Comparison of ENCODE assay signal across 12 cellular contexts in the genomic region with DNA sequence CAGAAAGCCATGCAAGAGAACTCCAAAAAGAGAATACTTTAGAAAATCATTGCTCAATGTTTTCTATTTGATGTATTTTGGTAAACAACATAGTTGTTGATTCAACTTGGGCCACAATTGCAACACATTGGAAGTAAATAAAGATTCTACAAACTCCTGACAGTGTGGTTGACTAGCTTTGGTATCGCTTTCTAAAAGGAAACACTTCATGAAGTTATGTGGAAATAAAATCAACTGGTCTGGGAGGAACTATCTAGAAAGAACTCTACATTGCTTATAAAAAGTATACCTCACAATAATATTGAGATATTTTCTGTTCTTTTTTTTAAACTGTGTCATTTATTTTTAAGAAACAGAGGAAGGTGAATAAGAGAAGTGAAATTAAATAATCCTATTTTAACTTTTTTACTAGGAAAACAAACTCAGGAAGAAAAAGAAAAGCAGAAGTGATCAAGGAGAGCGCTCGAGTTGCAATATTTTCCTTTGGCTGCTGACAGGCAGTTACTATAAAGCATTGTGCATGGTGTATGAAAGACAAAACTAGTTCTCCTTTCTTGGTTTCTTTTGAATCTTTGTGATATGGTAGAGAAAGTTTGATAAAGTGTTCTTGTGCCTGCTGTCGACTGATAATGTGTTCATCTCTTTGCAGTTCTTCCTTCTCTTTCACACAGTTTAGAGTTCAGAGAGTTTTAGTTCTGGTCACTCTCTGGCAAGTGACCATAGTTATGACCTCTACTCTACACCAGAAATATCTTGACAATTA. TPM values are rescaled to one million over a fixed set of nuclear protein-coding genes. Genes with fewer than 3 reads are reported as not detected.
DNase-seq lines count a peak whose midpoint lies in the region; ATAC-seq, FAIRE-seq and TF ChIP-seq lines count a peak whose summit lies in the region.
"Had no signal": no experiment of that assay in that cellular context is flagged by ENCODE, and none has a peak within 500 bp of the region (broad histone marks: within the 10 kb centered on the region; RNA-seq: fewer than 3 reads in every experiment).

No MANE protein-coding gene starts in this region.

- TF ChIP-seq POLR2A in GM12878 (IDR thresholded peaks at IDR 0.05; ENCODE audit: low read depth, low read length) (no peak), tibial nerve (IDR thresholded peaks at IDR 0.05) (no peak)

- TF ChIP-seq CTCF in mammary epithelial cell (conservative IDR thresholded peaks at IDR 0.05 in 1 of 2, IDR thresholded peaks at IDR 0.05 in 1 of 2; ENCODE audit: extremely low read depth in 1 of 2, insufficient read depth in 1 of 2, low read depth in 1 of 2, low read length in 2 of 2) (no peak), MCF 10A (IDR thresholded peaks at IDR 0.05; ENCODE audit: unreplicated experiment) (no peak), GM12878 (IDR thresholded peaks at IDR 0.05 in 2 of 3, conservative IDR thresholded peaks at IDR 0.05 in 1 of 3; ENCODE audit: control insufficient read depth in 2 of 3, extremely low read depth in 1 of 3, insufficient read depth in 1 of 3, low read depth in 3 of 3, low read length in 3 of 3) (no peak), tibial nerve (IDR thresholded peaks at IDR 0.05) (no peak), chondrocyte (IDR thresholded peaks at IDR 0.05) (no peak)

- no peak overlapping the region for H2AFZ ChIP-seq in mammary epithelial cell (ENCODE audit: low read depth, low read length)
- no peak overlapping the region for H2AFZ ChIP-seq in GM12878 (ENCODE audit: control insufficient read depth, low read depth, low read length)

- H3K27ac Mint-ChIP-seq in MCF 10A (ENCODE audit: low read depth, unreplicated experiment) (no peak overlapping the region), chondrocyte (ENCODE audit: unreplicated experiment) (no peak overlapping the region)
- H3K27ac Mint-ChIP-seq in CD4-positive, alpha-beta memory T cell: peak overlapping the region in 1 of 7 donors; percentile 13

- no peak for TF ChIP-seq RAD21 in GM12878 (IDR thresholded peaks at IDR 0.05; ENCODE audit: insufficient read depth, low read depth, low read length)

- intact Hi-C loops in mammary epithelial cell (cut with micrococcal nuclease) (loop anchor here (2.0 kb wide), 1 partner anchor 20 kb away; no protein-coding TSS in a partner anchor), MCF 10A (cut with micrococcal nuclease) (no loop called here), GM12878 (cut with micrococcal nuclease; ENCODE audit: unreplicated experiment) (no loop called here)
- intact Hi-C loops in CD4-positive, alpha-beta memory T cell (cut with micrococcal nuclease): no loop called here

- H3K4me3 Mint-ChIP-seq in MCF 10A (ENCODE audit: unreplicated experiment): no peak overlapping the region
- peak overlapping the region in 1 of 8 donors; percentile 35 for H3K4me3 Mint-ChIP-seq in CD4-positive, alpha-beta memory T cell
- H3K4me3 Mint-ChIP-seq in chondrocyte (ENCODE audit: unreplicated experiment): no peak overlapping the region

- H3K27me3 ChIP-seq in mammary epithelial cell (ENCODE audit: insufficient read depth, low read length) (no peaks in the 10 kb centered on the region), GM12878 (replicated peaks in 1 of 2; ENCODE audit: control insufficient read depth in 2 of 2, insufficient read depth in 2 of 2, low read length in 1 of 2) (no peaks in the 10 kb centered on the region; a peak in 1 of 4 replicates), tibial nerve (no peaks in the 10 kb centered on the region)
- no peaks in the 10 kb centered on the region for H3K27me3 ChIP-seq in CD4-positive, alpha-beta memory T cell (ENCODE audit: insufficient read depth, low read length)

- H3K9ac ChIP-seq in mammary epithelial cell (ENCODE audit: insufficient read depth, low read length): no peak overlapping the region
- no peak overlapping the region for H3K9ac ChIP-seq in GM12878 (ENCODE audit: control insufficient read depth, insufficient read depth, low read length)

- H4K20me1 ChIP-seq in mammary epithelial cell (ENCODE audit: insufficient read depth, low read length) (no peaks in the 10 kb centered on the region), GM12878 (ENCODE audit: control insufficient read depth, insufficient read depth) (no peaks in the 10 kb centered on the region)

- H3K4me1 Mint-ChIP-seq in MCF 10A (ENCODE audit: insufficient read depth, unreplicated experiment): peaks cover 16% of the 10 kb centered on the region
- peaks cover 0 to 4% (median 4%) of the 10 kb centered on the region in 4 donors for H3K4me1 Mint-ChIP-seq in CD4-positive, alpha-beta memory T cell
- no peaks in the 10 kb centered on the region for H3K4me1 Mint-ChIP-seq in chondrocyte (ENCODE audit: low read depth)

- no peak for TF ChIP-seq EP300 in GM12878 (IDR thresholded peaks at IDR 0.05; ENCODE audit: borderline replicate concordance in 1 of 2, control insufficient read depth in 1 of 2, low read depth in 2 of 2, low read length in 2 of 2)
- TF ChIP-seq EP300 in tibial nerve (IDR thresholded peaks at IDR 0.05): peak; percentile 49 to 56

- SMC1A ChIA-PET in GM12878 (lab: Charles Lee; ENCODE audit: uncharacterized antibody, unreplicated experiment): no interaction called here

- POLR2A ChIA-PET in MCF 10A (lab: Yijun Ruan, JAX): interaction anchor here (0.6 to 1.9 kb wide), 10 partner anchors 8 to 80 kb away, joined by 3 to 11 read pairs (median 4); no protein-coding TSS in a partner anchor
- POLR2A ChIA-PET in GM12878 (lab: Charles Lee): no interaction called here
- POLR2A ChIA-PET in CD4-positive, alpha-beta memory T cell (lab: Charles Lee; ENCODE audit: partially characterized antibody): no interaction called here

- H3K4me1 ChIP-seq in mammary epithelial cell (ENCODE audit: insufficient read depth, low read length) (peaks cover 37% of the 10 kb centered on the region), GM12878 (ENCODE audit: control insufficient read depth, insufficient read depth, low read length) (no peaks in the 10 kb centered on the region; the same call in 1 of the 2 replicates), tibial nerve (no peaks in the 10 kb centered on the region)
- peaks cover 4% of the 10 kb centered on the region for H3K4me1 ChIP-seq in CD4-positive, alpha-beta memory T cell (ENCODE audit: insufficient read depth, low read length)

- in situ Hi-C loops in mammary epithelial cell (cut with MboI; ENCODE audit: low sequenced_read_pairs in 2 of 2): no loop called here
- in situ Hi-C loops in GM12878 (cut with MboI): no loop called here

- H3K9me3 Mint-ChIP-seq in MCF 10A (ENCODE audit: unreplicated experiment) (no peaks in the 10 kb centered on the region), chondrocyte (ENCODE audit: low read depth) (no peaks in the 10 kb centered on the region)
- H3K9me3 Mint-ChIP-seq in CD4-positive, alpha-beta memory T cell: no peaks in the 10 kb centered on the region

- BruUV-seq in mammary epithelial cell (replicated peaks; lab: Mats Ljungman, UMichigan) (no TSS peak), MCF 10A (replicated peaks; lab: Mats Ljungman, UMichigan) (no TSS peak), GM12878 (replicated peaks; lab: Mats Ljungman, UMichigan) (no TSS peak)

- DNase-seq in mammary epithelial cell: no peak
- DNase-seq in MCF 10A (ENCODE audit: unreplicated experiment): no peak
- DNase-seq in GM12878 (ENCODE audit: low read depth, low spot score): no peak
- DNase-seq in tibial nerve (ENCODE audit: low spot score in 2 of 2): no peak
- no peak for DNase-seq in CD4-positive, alpha-beta memory T cell
- no peak for DNase-seq in chondrocyte (ENCODE audit: low spot score)
- DNase-seq: IMR-90 had no signal

- ATAC-seq in HG03432 (IDR thresholded peaks at IDR 0.05; ENCODE audit: unreplicated experiment) (peak; percentile 57), GM12878 (no peak), GM21367 (IDR thresholded peaks at IDR 0.05; ENCODE audit: unreplicated experiment) (no peak)

- H3K4me3 ChIP-seq in mammary epithelial cell (replicated peaks in 1 of 3; ENCODE audit: insufficient read depth in 1 of 3, low read depth in 2 of 3, low read length in 3 of 3): no peak overlapping the region
- H3K4me3 ChIP-seq in GM12878: no peak overlapping the region
- H3K4me3 ChIP-seq in tibial nerve: no peak overlapping the region
- H3K4me3 ChIP-seq in CD4-positive, alpha-beta memory T cell (ENCODE audit: low read length in 2 of 2): no peak overlapping the region
- H3K4me3 ChIP-seq: SK-N-MC had no signal

- 86% methylated on average over 4 of the region's 4 CpGs for WGBS in mammary epithelial cell (ENCODE audit: low coverage, missing lambda C conversion rate)
- 27% methylated on average over 4 of the region's 4 CpGs for WGBS in GM12878 (ENCODE audit: insufficient coverage, insufficient replicate concordance, low lambda C conversion rate, missing lambda C conversion rate)
- 75 to 76% methylated on average over 4 of the region's 4 CpGs for WGBS in tibial nerve, 2 donors

- peak; percentile 68 for FAIRE-seq in GM12878 (lab: Jason Lieb, UNC)

- no peaks in the 10 kb centered on the region for H3K27me3 Mint-ChIP-seq in MCF 10A (ENCODE audit: insufficient read depth, unreplicated experiment)
- no peaks in the 10 kb centered on the region for H3K27me3 Mint-ChIP-seq in CD4-positive, alpha-beta memory T cell
- peaks cover 2% of the 10 kb centered on the region for H3K27me3 Mint-ChIP-seq in chondrocyte (ENCODE audit: low read depth)

- H3K36me3 Mint-ChIP-seq in MCF 10A (ENCODE audit: insufficient read depth, unreplicated experiment) (no peaks in the 10 kb centered on the region), chondrocyte (ENCODE audit: low read depth) (no peaks in the 10 kb centered on the region)
- no peaks in the 10 kb centered on the region for H3K36me3 Mint-ChIP-seq in CD4-positive, alpha-beta memory T cell

- H3K27ac ChIP-seq in mammary epithelial cell (ENCODE audit: insufficient read depth, low read depth, low read length): peak overlapping the region; percentile 8
- H3K27ac ChIP-seq in GM12878 (ENCODE audit: control insufficient read depth, insufficient read depth): no peak overlapping the region
- peak overlapping the region in 1 of 4 donors; percentile 41 for H3K27ac ChIP-seq in tibial nerve
- no peak overlapping the region for H3K27ac ChIP-seq in CD4-positive, alpha-beta memory T cell (ENCODE audit: low read depth, low read length)
- H3K27ac ChIP-seq: C4-2B, SK-N-MC had no signal

- H3K9me3 ChIP-seq in mammary epithelial cell (replicated peaks; ENCODE audit: insufficient read depth, low read length) (no peaks in the 10 kb centered on the region), GM12878 (replicated peaks; ENCODE audit: control insufficient read depth, insufficient read depth, low read length) (no peaks in the 10 kb centered on the region), tibial nerve (no peaks in the 10 kb centered on the region)
- H3K9me3 ChIP-seq in CD4-positive, alpha-beta memory T cell (ENCODE audit: control insufficient read depth in 1 of 2, low read length in 2 of 2): no peaks in the 10 kb centered on the region

- H3K4me2 ChIP-seq in mammary epithelial cell (ENCODE audit: insufficient read depth, low read depth, low read length) (peak overlapping the region; percentile 48), GM12878 (ENCODE audit: control insufficient read depth, insufficient read depth) (no peak overlapping the region)

- dilution Hi-C loops in mammary epithelial cell (cut with HindIII; ENCODE audit: low sequenced_read_pairs): no loop called here

- no peaks in the 10 kb centered on the region for H3K79me2 ChIP-seq in mammary epithelial cell (ENCODE audit: insufficient read depth, low read length)
- no peaks in the 10 kb centered on the region for H3K79me2 ChIP-seq in GM12878 (ENCODE audit: control insufficient read depth, insufficient read depth, low read length)

- no peaks in the 10 kb centered on the region for H3K36me3 ChIP-seq in mammary epithelial cell (ENCODE audit: insufficient read depth, low read length)
- no peaks in the 10 kb centered on the region for H3K36me3 ChIP-seq in GM12878 (ENCODE audit: control insufficient read depth in 2 of 2, insufficient read depth in 2 of 2, low read length in 1 of 2)
- no peaks in the 10 kb centered on the region for H3K36me3 ChIP-seq in tibial nerve
- H3K36me3 ChIP-seq in CD4-positive, alpha-beta memory T cell (ENCODE audit: insufficient read depth, low read length): no peaks in the 10 kb centered on the region

- RAD21 ChIA-PET in GM12878 (lab: Charles Lee; ENCODE audit: unreplicated experiment): no interaction called here

- CTCF ChIA-PET in mammary epithelial cell (lab: Charles Lee; ENCODE audit: low non-redundant PET) (interaction anchor here (0.6 kb wide), 1 partner anchor 325 kb away, joined by 7 read pairs; no protein-coding TSS in a partner anchor), MCF 10A (lab: Yijun Ruan, JAX) (interaction anchor here (0.9 to 1.1 kb wide), 3 partner anchors 38 to 123 kb away, joined by 3 to 4 read pairs (median 3); no protein-coding TSS in a partner anchor), GM12878 (lab: Yijun Ruan, JAX) (no interaction called here)
- CTCF ChIA-PET in CD4-positive, alpha-beta memory T cell (lab: Charles Lee; ENCODE audit: partially characterized antibody): no interaction called here

RNA-seq across cellular contexts. Expression of a gene that starts 3.0 kb away (rescaled TPM):
- total RNA-seq in mammary epithelial cell (not detected), MCF 10A (2022) (0.21 TPM in 1 of 2 replicates, not detected in the other), GM12878 (2014; rRNA removed) (0.11 and 0.34 TPM in 2 replicates), GM12878 (2014; rRNA removed; fragmentation: Illumina TruSeq; extraction: Trizol) (0.13 TPM in 1 of 2 replicates, not detected in the other), GM12878 (2021) (0.16 TPM in 1 of 2 replicates, not detected in the other), tibial nerve (under 1 TPM in 3 of 4 donors, not detected in 1; 0.21 to 0.59 (median 0.22) TPM), chondrocyte (not detected in 3 replicates)
- polyA plus RNA-seq in mammary epithelial cell (0.36 TPM), GM12878 (2011; rRNA removed) (not detected in 2 replicates), GM12878 (2014; fragmentation: Illumina TruSeq; extraction: Trizol) (0.09 TPM in 1 of 2 replicates, not detected in the other), GM12878 (2014; fragmentation: Nextera tagmentation; extraction: Ambion mirVana) (under 1 TPM in 1 of 2 experiments, not detected in 1; 0.13 TPM), GM12878 (2014; rRNA removed) (not detected in 2 replicates), GM12878 (2016; fragmentation: Nextera tagmentation; extraction: Ambion mirVana) (under 1 TPM in 1 of 2 experiments, not detected in 1; 0.30 TPM)
- polyA minus RNA-seq in mammary epithelial cell: not detected
- not detected in 2 replicates for total RNA-seq in GM12878 (2013; cell fraction: nucleolus; rRNA removed)
- 0.67 TPM for polyA plus RNA-seq in GM12878 (2011; ENCODE audit: low read depth)
- polyA plus RNA-seq in GM12878 (2011; cell fraction: cytosol; rRNA removed): not detected in 2 replicates
- not detected in 2 replicates for polyA plus RNA-seq in GM12878 (2011; cell fraction: nucleus; rRNA removed)
- polyA plus RNA-seq in GM12878 (2012): 0.27 and 0.36 TPM in 2 replicates
- not detected in 2 replicates for polyA minus RNA-seq in GM12878 (2011; rRNA and poly(A)+ RNA removed)
- polyA minus RNA-seq in GM12878 (2011; cell fraction: cytosol; rRNA and poly(A)+ RNA removed): not detected in 2 replicates
- polyA minus RNA-seq in GM12878 (2011; cell fraction: nucleus; rRNA and poly(A)+ RNA removed): not detected in 2 replicates
- under 1 TPM; 0.32 to 0.44 TPM for total RNA-seq in CD4-positive, alpha-beta memory T cell
- not detected for polyA plus RNA-seq in CD4-positive, alpha-beta memory T cell
- total RNA-seq: IMR-90 had no signal
- polyA plus RNA-seq: IMR-90, neural cell had no signal

RNA-seq across cellular contexts. Expression of a gene that starts 41.2 kb away (rescaled TPM):
- total RNA-seq in mammary epithelial cell (not detected), MCF 10A (2022) (0.05 TPM in 1 of 2 replicates, not detected in the other), GM12878 (2014; rRNA removed) (not detected in 2 replicates), GM12878 (2014; rRNA removed; fragmentation: Illumina TruSeq; extraction: Trizol) (not detected in 2 replicates), GM12878 (2021) (not detected in 2 replicates), tibial nerve (under 1 TPM in 3 of 4 donors, not detected in 1; 0.30 to 0.63 (median 0.39) TPM), chondrocyte (not detected in 3 replicates)
- polyA plus RNA-seq in mammary epithelial cell (not detected), GM12878 (2011; rRNA removed) (not detected in 2 replicates), GM12878 (2014; fragmentation: Illumina TruSeq; extraction: Trizol) (not detected in 2 replicates), GM12878 (2014; fragmentation: Nextera tagmentation; extraction: Ambion mirVana) (not detected), GM12878 (2014; rRNA removed) (not detected in 2 replicates), GM12878 (2016; fragmentation: Nextera tagmentation; extraction: Ambion mirVana) (not detected)
- not detected for polyA minus RNA-seq in mammary epithelial cell
- total RNA-seq in GM12878 (2013; cell fraction: nucleolus; rRNA removed): not detected in 2 replicates
- polyA plus RNA-seq in GM12878 (2011; ENCODE audit: low read depth): not detected
- polyA plus RNA-seq in GM12878 (2011; cell fraction: cytosol; rRNA removed): not detected in 2 replicates
- polyA plus RNA-seq in GM12878 (2011; cell fraction: nucleus; rRNA removed): not detected in 2 replicates
- polyA plus RNA-seq in GM12878 (2012): not detected in 2 replicates
- polyA minus RNA-seq in GM12878 (2011; rRNA and poly(A)+ RNA removed): not detected in 2 replicates
- polyA minus RNA-seq in GM12878 (2011; cell fraction: cytosol; rRNA and poly(A)+ RNA removed): not detected in 2 replicates
- polyA minus RNA-seq in GM12878 (2011; cell fraction: nucleus; rRNA and poly(A)+ RNA removed): not detected in 2 replicates
- total RNA-seq in CD4-positive, alpha-beta memory T cell: not detected
- not detected for polyA plus RNA-seq in CD4-positive, alpha-beta memory T cell
- total RNA-seq: IMR-90 had no signal
- polyA plus RNA-seq: IMR-90, neural cell had no signal

Comparison
In these comparisons a context has a peak if more than half of its experiments do, and no peak if none do; other contexts are left out.
1. CTCF ChIA-PET loops: an anchor here in mammary epithelial cell (0.6 kb wide) and MCF 10A (0.9 to 1.1 kb wide); none called in GM12878 and CD4-positive, alpha-beta memory T cell.